Comparison of ENCODE assay signal across 7 cellular contexts in the genomic region with DNA sequence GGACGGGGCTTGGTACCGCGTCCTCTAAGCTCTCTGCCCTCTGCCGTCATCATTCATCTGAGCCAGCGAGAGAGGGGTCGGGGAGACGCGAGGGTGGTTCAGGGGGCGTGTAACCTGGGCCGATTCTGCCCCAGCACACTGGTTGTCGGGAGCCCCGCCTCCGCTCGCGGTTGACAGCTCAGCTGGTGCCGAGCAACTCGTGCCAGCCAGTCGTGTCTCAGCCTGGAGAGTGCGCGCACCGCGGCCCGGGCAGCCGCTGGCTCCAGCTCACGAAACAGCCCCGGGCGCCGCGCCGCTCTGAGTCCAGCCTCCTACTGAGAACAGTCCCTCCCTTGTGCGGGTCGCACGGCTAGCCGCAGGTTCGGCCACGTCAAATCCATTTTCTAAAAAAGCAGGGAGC. TPM values are rescaled to one million over a fixed set of nuclear protein-coding genes. Genes with fewer than 3 reads are reported as not detected.
DNase-seq lines count a peak whose midpoint lies in the region; ATAC-seq, FAIRE-seq and TF ChIP-seq lines count a peak whose summit lies in the region.
"Not testable (repeated sequence)": the region's sequence is repeated elsewhere in the genome, so short reads cannot be mapped to it uniquely, and the experiment has no call there.

A gene (plus strand): TSS at position 209 of the 400 bp plus-strand sequence. CDS start 347 bp downstream, outside the sequence.

- H3K4me2 ChIP-seq in hepatocyte = not testable (repeated sequence)

- H3K27me3 ChIP-seq in hepatocyte, pancreas: not testable (repeated sequence)

- not testable (repeated sequence) for H3K79me2 ChIP-seq in hepatocyte

- intact Hi-C loops in pancreas (cut with DNase I) = not testable (repeated sequence)

- not testable (repeated sequence) for H3K9me3 ChIP-seq in hepatocyte (ENCODE audit: low read depth); pancreas

- H3K36me3 ChIP-seq in hepatocyte (replicated peaks; ENCODE audit: insufficient read depth, low read depth); pancreas: not testable (repeated sequence)

- not testable (repeated sequence) for H4K20me1 ChIP-seq in hepatocyte (ENCODE audit: insufficient read depth, poor library complexity, severe bottlenecking)

- H3K4me1 ChIP-seq in hepatocyte (ENCODE audit: insufficient read depth); pancreas: not testable (repeated sequence)

- H2AFZ ChIP-seq in hepatocyte = not testable (repeated sequence)

- peak; percentile 53 for ATAC-seq in HG02798 (IDR thresholded peaks at IDR 0.05; ENCODE audit: poor library complexity, unreplicated experiment)
- ATAC-seq in pancreas = peak; percentile 93 to 96 (median 95)

- not testable (repeated sequence) for H3K9me2 ChIP-seq in hepatocyte (replicated peaks; ENCODE audit: insufficient read depth)

- DNase-seq in activated T-helper 1 cell treated with Interleukin-2 at 50 U/mL for 16 hours (ENCODE audit: low read depth) (peak; percentile 8), pancreas (peak in 4 of 6 donors; percentile 8 to 47 (median 33))
- not testable (repeated sequence) for DNase-seq in choroid plexus epithelial cell (ENCODE audit: low read depth); hepatocyte (ENCODE audit: low spot score)
- DNase-seq in stimulated activated CD8-positive, alpha-beta memory T cell treated with anti-CD3 and anti-CD28 coated beads, Interleukin-15, amount 100 ng/mL, for 4 hours (ENCODE audit: low read depth in 2 of 2) = peak; percentile 44 to 62

- not testable (repeated sequence) for FAIRE-seq in pancreas (lab: Jason Lieb, UNC)

- no CpG with 5 or more reads among the region's 36 CpGs for WGBS in hepatocyte (ENCODE audit: low lambda C conversion rate, missing lambda C conversion rate)
- WGBS in pancreas, 2 donors = 1 to 7% methylated on average over 3 to 13 of the region's 36 CpGs

- 0 out of 2 replicates have a peak within 1 kb of the TSS, but pooled peaks have one; percentile 27 for H3K4me3 ChIP-seq in WI38 (ENCODE audit: low read depth, low read length)
- H3K4me3 ChIP-seq in choroid plexus epithelial cell (ENCODE audit: low read depth, low read length) = peak within 1 kb of the TSS; percentile 37
- not testable (repeated sequence) for H3K4me3 ChIP-seq in hepatocyte, pancreas

- not testable (repeated sequence) for H3K27ac ChIP-seq in hepatocyte, pancreas

- not testable (repeated sequence) for TF ChIP-seq CTCF in WI38 (IDR thresholded peaks at IDR 0.05; ENCODE audit: low read depth, low read length); choroid plexus epithelial cell (conservative IDR thresholded peaks at IDR 0.05; ENCODE audit: low read depth, low read length); hepatocyte (IDR thresholded peaks at IDR 0.05; ENCODE audit: poor library complexity); pancreas (IDR thresholded peaks at IDR 0.05)

RNA-seq across cellular contexts. Expression of the gene that starts here (rescaled TPM):
- total RNA-seq in hepatocyte (45.7 and 49.8 TPM in 2 replicates), pancreas (10 to 100 TPM; 18.8 to 58.6 (median 28.1) TPM)
- polyA plus RNA-seq in hepatocyte (51.4 and 63.1 TPM in 2 replicates), pancreas (10 to 100 TPM; 12.2 to 55.9 TPM)
